1 cellular context compared by ENCODE assay signal in genomic region chr2:12803616-12804015, GRCh38.
TF ChIP-seq lines count a peak whose summit lies in the region.

No MANE protein-coding gene starts in this region.

TF ChIP-seq in SK-N-SH treated with all-trans-retinoic acid at 6 μM for 48 hours, 23 proteins besides CTCF, POLR2A, EP300 and RAD21 (continued from another document):
- TF ChIP-seq TSHZ2 (CRISPR knock-in tag; IDR thresholded peaks at IDR 0.05) = peak; percentile 96
- TF ChIP-seq SNAI2 (CRISPR knock-in tag; IDR thresholded peaks at IDR 0.05) = peak; percentile 82; the same call in 1 of the 2 replicates
- TF ChIP-seq ZFP3 (CRISPR knock-in tag; IDR thresholded peaks at IDR 0.05) = no peak
- TF ChIP-seq ZC3H10 (CRISPR knock-in tag; IDR thresholded peaks at IDR 0.05) = no peak
- TF ChIP-seq OSR1 (CRISPR knock-in tag; IDR thresholded peaks at IDR 0.05) = no peak
- peak; percentile 76 for TF ChIP-seq ZNF8 (CRISPR knock-in tag; IDR thresholded peaks at IDR 0.05)
- TF ChIP-seq PATZ1 (CRISPR knock-in tag; IDR thresholded peaks at IDR 0.05; ENCODE audit: borderline replicate concordance) = no peak
- TF ChIP-seq TOX (CRISPR knock-in tag; IDR thresholded peaks at IDR 0.05; ENCODE audit: borderline replicate concordance) = no peak
- peak; percentile 90 for TF ChIP-seq ISL1 (CRISPR knock-in tag; IDR thresholded peaks at IDR 0.05)
- TF ChIP-seq TCF4 (CRISPR knock-in tag; IDR thresholded peaks at IDR 0.05; ENCODE audit: borderline replicate concordance) = peak; percentile 99
- TF ChIP-seq POU6F1 (CRISPR knock-in tag; IDR thresholded peaks at IDR 0.05; ENCODE audit: borderline replicate concordance, low read depth) = peak; percentile 60; the same call in 1 of the 2 replicates
- TF ChIP-seq PPARA (CRISPR knock-in tag; IDR thresholded peaks at IDR 0.05; ENCODE audit: borderline replicate concordance) = peak; percentile 54; the same call in 1 of the 2 replicates
- peak; percentile 75; the same call in 1 of the 2 replicates for TF ChIP-seq ARNTL (CRISPR knock-in tag; IDR thresholded peaks at IDR 0.05; ENCODE audit: borderline replicate concordance, low read depth)
- no peak for TF ChIP-seq RARB (CRISPR knock-in tag; IDR thresholded peaks at IDR 0.05)
- peak; percentile 90; the same call in 1 of the 2 replicates for TF ChIP-seq CREB5 (CRISPR knock-in tag; IDR thresholded peaks at IDR 0.05; ENCODE audit: low read depth)
- peak; percentile 88 for TF ChIP-seq ZNF565 (CRISPR knock-in tag; conservative IDR thresholded peaks at IDR 0.05; ENCODE audit: low read depth)
- peak; percentile 57 for TF ChIP-seq ZNF70 (CRISPR knock-in tag; IDR thresholded peaks at IDR 0.05)
